ENCODE assay signal across 1 cellular context in the genomic region with DNA sequence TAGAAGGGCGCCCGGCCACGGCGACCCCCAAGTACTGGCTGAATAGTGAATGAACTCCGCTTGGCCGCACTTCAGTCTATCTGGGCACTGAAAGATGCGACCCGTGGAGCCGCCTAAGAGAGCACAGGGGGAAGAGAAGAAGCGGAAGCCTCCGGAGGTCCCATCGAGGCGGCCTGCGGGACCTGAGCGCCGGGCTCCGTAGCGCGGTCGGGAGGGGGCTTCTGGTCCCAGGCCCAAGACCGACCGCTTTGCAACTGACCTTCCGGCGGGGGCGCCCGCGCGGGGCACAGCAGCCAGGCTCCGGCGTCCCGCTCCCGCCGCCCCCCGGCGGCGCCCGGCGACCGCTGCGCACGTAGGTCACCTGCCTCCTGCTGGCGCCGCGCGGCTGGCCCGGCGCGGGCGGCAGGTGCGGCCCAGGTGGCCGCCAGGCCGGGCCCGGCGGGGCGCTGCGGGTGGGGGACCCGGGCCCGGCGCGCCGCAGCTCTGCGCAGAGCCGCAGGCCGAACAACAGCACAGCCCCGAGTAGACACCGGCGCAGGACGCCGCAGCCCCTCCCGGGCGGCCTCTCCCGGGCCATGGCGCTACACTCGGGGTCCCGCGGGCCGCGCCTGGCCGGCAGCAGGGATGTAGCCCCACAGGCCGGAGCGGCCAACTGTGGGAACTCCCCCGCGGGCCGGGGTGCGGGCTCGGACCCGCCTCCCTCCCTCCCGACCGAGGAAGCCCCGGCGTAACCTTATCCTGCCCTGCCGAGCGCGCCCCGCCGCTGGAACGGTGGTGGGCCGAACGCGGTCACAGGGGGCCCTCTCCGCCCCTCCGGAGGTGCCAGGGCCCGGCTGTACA.
TF ChIP-seq lines count a peak whose summit lies in the region.

METTL24 (minus strand) TSS at position 654 of the 840 bp plus-strand sequence; CDS start at position 577, 77 bp downstream.

TF ChIP-seq in GM12878, 131 proteins besides CTCF, POLR2A, EP300 and RAD21:
- TF ChIP-seq SUZ12 (IDR thresholded peaks at IDR 0.05; ENCODE audit: unreplicated experiment) (peak; percentile 45), BCLAF1 (IDR thresholded peaks at IDR 0.05) (no peak)
